In genomic region chr3:9400626-9401025, GRCh38 we compare ENCODE assay signal across 9 cellular contexts. TPM values are rescaled to one million over a fixed set of nuclear protein-coding genes. Genes with fewer than 3 reads are reported as not detected.
DNase-seq lines count a peak whose midpoint lies in the region; ATAC-seq and TF ChIP-seq lines count a peak whose summit lies in the region.
"Had no signal": no experiment of that assay in that cellular context is flagged by ENCODE, and none has a peak within 500 bp of the region (broad histone marks: within the 10 kb centered on the region; RNA-seq: fewer than 3 reads in every experiment).

No MANE protein-coding gene starts in this region.

- intact Hi-C loops in CD4-positive, alpha-beta T cell (cut with DNase I, micrococcal nuclease) = no loop called here
- intact Hi-C loops in body of pancreas (cut with DNase I) = no loop called here
- intact Hi-C loops in lower leg skin (cut with DNase I; ENCODE audit: low total_unique reads) = no loop called here

- peaks cover 26% of the 10 kb centered on the region for H3K36me3 Mint-ChIP-seq in CD4-positive, alpha-beta T cell (ENCODE audit: low read depth)
- H3K36me3 Mint-ChIP-seq in naive thymus-derived CD8-positive, alpha-beta T cell = peaks cover 0 to 3% (median 0%) of the 10 kb centered on the region in 3 donors

- H3K4me1 ChIP-seq in HUES6 (ENCODE audit: control insufficient read depth, insufficient read depth, low read length) (peaks cover 43% of the 10 kb centered on the region), body of pancreas (peaks cover 67% of the 10 kb centered on the region)

- H3K27me3 Mint-ChIP-seq in CD4-positive, alpha-beta T cell = no peaks in the 10 kb centered on the region
- H3K27me3 Mint-ChIP-seq in naive thymus-derived CD8-positive, alpha-beta T cell = peaks cover 0 to 4% (median 0%) of the 10 kb centered on the region in 5 donors
- H3K27me3 Mint-ChIP-seq: naive B cell had no signal

- H3K4me3 ChIP-seq in HUES6 (ENCODE audit: low read depth, low read length) = peak overlapping the region; percentile 84
- no peak overlapping the region for H3K4me3 ChIP-seq in body of pancreas
- no peak overlapping the region for H3K4me3 ChIP-seq in lower leg skin (ENCODE audit: low read depth, poor library complexity, severe bottlenecking)

- no peak overlapping the region for H3K9ac ChIP-seq in HUES6 (ENCODE audit: low read length)

- H3K4me1 Mint-ChIP-seq in CD4-positive, alpha-beta T cell (ENCODE audit: low read depth) = peaks cover 77% of the 10 kb centered on the region
- peaks cover 45 to 75% (median 67%) of the 10 kb centered on the region in 4 donors for H3K4me1 Mint-ChIP-seq in naive thymus-derived CD8-positive, alpha-beta T cell

- peak overlapping the region; percentile 52 for H3K4me3 Mint-ChIP-seq in CD4-positive, alpha-beta T cell
- peak overlapping the region in 9 of 10 donors; percentile 40 to 99 (median 68) for H3K4me3 Mint-ChIP-seq in naive thymus-derived CD8-positive, alpha-beta T cell

- DNase-seq in CD4-positive, alpha-beta T cell = no peak
- DNase-seq in body of pancreas (no peak), lower leg skin (ENCODE audit: low spot score in 2 of 2) (no peak), COR-L47 (lab: John Stamatoyannopoulos, UW) (no peak), kidney glomerular epithelial cell (lab: John Stamatoyannopoulos, UW) (no peak)
- no peak for DNase-seq in naive thymus-derived CD8-positive, alpha-beta T cell
- DNase-seq: naive B cell had no signal

- H3K9me3 Mint-ChIP-seq in CD4-positive, alpha-beta T cell = no peaks in the 10 kb centered on the region
- no peaks in the 10 kb centered on the region for H3K9me3 Mint-ChIP-seq in naive thymus-derived CD8-positive, alpha-beta T cell
- H3K9me3 Mint-ChIP-seq: naive B cell had no signal

- CTCF ChIA-PET in CD4-positive, alpha-beta T cell (lab: Charles Lee) = no interaction called here

- peak overlapping the region; percentile 99 for H3K27ac Mint-ChIP-seq in CD4-positive, alpha-beta T cell
- peak overlapping the region in 6 of 10 donors; percentile 31 to 80 (median 46) for H3K27ac Mint-ChIP-seq in naive thymus-derived CD8-positive, alpha-beta T cell

- H3K27me3 ChIP-seq in CD4-positive, alpha-beta T cell (ENCODE audit: control insufficient read depth, insufficient read depth, low read length) = no peaks in the 10 kb centered on the region
- H3K27me3 ChIP-seq in HUES6 (ENCODE audit: control insufficient read depth, insufficient read depth, low read length) = no peaks in the 10 kb centered on the region
- no peaks in the 10 kb centered on the region for H3K27me3 ChIP-seq in body of pancreas

- 16 to 24% methylated on average over 4 of the region's 4 CpGs for WGBS in body of pancreas, 2 donors
- 23 to 24% methylated on average over 4 of the region's 4 CpGs for WGBS in lower leg skin, 2 donors

- no peak for TF ChIP-seq POLR2A in body of pancreas (IDR thresholded peaks at IDR 0.05)
- TF ChIP-seq POLR2A in lower leg skin (IDR thresholded peaks at IDR 0.05) = no peak

- TF ChIP-seq CTCF in CD4-positive, alpha-beta T cell (IDR thresholded peaks at IDR 0.05) = no peak
- TF ChIP-seq CTCF in body of pancreas (IDR thresholded peaks at IDR 0.05) (no peak), lower leg skin (IDR thresholded peaks at IDR 0.05) (no peak)

- H3K27ac ChIP-seq in CD4-positive, alpha-beta T cell (ENCODE audit: low read depth, low read length) = no peak overlapping the region
- H3K27ac ChIP-seq in HUES6 (ENCODE audit: low read depth, low read length) (peak overlapping the region; percentile 45), body of pancreas (peak overlapping the region; percentile 28 to 99 (median 66))

- POLR2A ChIA-PET in CD4-positive, alpha-beta T cell (lab: Charles Lee) = interaction anchor here (7.3 kb wide), 1 partner anchor 39 kb away, joined by 209 read pairs; the partner anchor contains the start of gene THUMPD3
- POLR2A ChIA-PET in naive thymus-derived CD8-positive, alpha-beta T cell (lab: Charles Lee) = no interaction called here

- H3K36me3 ChIP-seq in HUES6 (ENCODE audit: control insufficient read depth, insufficient read depth, low read length) (peaks cover 5% of the 10 kb centered on the region), body of pancreas (replicated peaks in 1 of 2; ENCODE audit: insufficient read depth in 1 of 2, low read depth in 2 of 2) (no peaks in the 10 kb centered on the region)

- ATAC-seq in CD4-positive, alpha-beta T cell (ENCODE audit: poor library complexity) = no peak
- ATAC-seq in body of pancreas = no peak
- no peak for ATAC-seq in naive thymus-derived CD8-positive, alpha-beta T cell
- ATAC-seq in HG02870 (IDR thresholded peaks at IDR 0.05; ENCODE audit: unreplicated experiment) = no peak

- no peaks in the 10 kb centered on the region for H3K9me3 ChIP-seq in CD4-positive, alpha-beta T cell (ENCODE audit: control insufficient read depth, low read length)
- peaks cover under 1% of the 10 kb centered on the region; the same call in 1 of the 2 replicates for H3K9me3 ChIP-seq in HUES6 (ENCODE audit: control insufficient read depth, insufficient read depth, low read depth, low read length)
- no peaks in the 10 kb centered on the region for H3K9me3 ChIP-seq in body of pancreas

RNA-seq across cellular contexts. Expression of gene SETD5, which starts 3.2 kb away (rescaled TPM):
- total RNA-seq in CD4-positive, alpha-beta T cell = 10 to 100 TPM; 58.5 to 67.6 TPM
- total RNA-seq in body of pancreas (100 to 1,000 TPM in 1 of 2 donors, 10 to 100 TPM in 1; 64.3 to 102 TPM), lower leg skin (10 to 100 TPM; 77.8 to 88.1 (median 80.3) TPM)
- 100 to 1,000 TPM; 143 to 146 TPM for total RNA-seq in naive thymus-derived CD8-positive, alpha-beta T cell
- 10 to 100 TPM; 16.0 to 43.0 (median 24.7) TPM for polyA plus RNA-seq in naive thymus-derived CD8-positive, alpha-beta T cell

RNA-seq across cellular contexts. Expression of gene THUMPD3, which starts 37.8 kb away (rescaled TPM):
- 10 to 100 TPM; 74.2 to 78.0 TPM for total RNA-seq in CD4-positive, alpha-beta T cell
- total RNA-seq in body of pancreas (10 to 100 TPM; 16.1 to 27.0 TPM), lower leg skin (10 to 100 TPM; 19.8 to 37.6 (median 27.0) TPM)
- total RNA-seq in naive thymus-derived CD8-positive, alpha-beta T cell = 10 to 100 TPM; 42.6 to 43.3 TPM
- polyA plus RNA-seq in naive thymus-derived CD8-positive, alpha-beta T cell = 10 to 100 TPM; 22.7 to 30.8 (median 23.5) TPM
